ENCODE assay signal across 8 cellular contexts in genomic region chr7:100626530-100627237, GRCh38. TPM values are rescaled to one million over a fixed set of nuclear protein-coding genes. Genes with fewer than 3 reads are reported as not detected.
DNase-seq lines count a peak whose midpoint lies in the region; ATAC-seq and TF ChIP-seq lines count a peak whose summit lies in the region.

No MANE protein-coding gene starts in this region.

- H3K27ac Mint-ChIP-seq in HFFc6 = no peak overlapping the region

- no peaks in the 10 kb centered on the region for H3K36me3 Mint-ChIP-seq in HFFc6 (ENCODE audit: low read depth)

- DNase-seq in ELF-1 (ENCODE audit: low read depth, low spot score) (peak; percentile 44), HFFc6 (peak; percentile 65), NCI-H1694 (lab: John Stamatoyannopoulos, UW) (peak; percentile 67), UCSD-AML1 (lab: John Stamatoyannopoulos, UW; ENCODE audit: unreplicated experiment) (peak; percentile 54), body of pancreas (peak; percentile 59 to 80 (median 73))
- DNase-seq in stimulated activated CD4-positive, alpha-beta T cell treated with anti-CD3 and anti-CD28 coated beads, Interleukin-12 subunit alpha, Interleukin-12 subunit beta, amount 100 ng/mL, for 24 hours (ENCODE audit: low read depth in 2 of 2) = peak; percentile 77 to 85

- 23 to 40% methylated on average over 11 to 32 of the region's 37 CpGs for WGBS in body of pancreas, 2 donors

- H3K27me3 ChIP-seq in body of pancreas (no peaks in the 10 kb centered on the region), iPS-18a (ENCODE audit: control insufficient read depth, insufficient read depth, low read length) (peaks cover 18% of the 10 kb centered on the region)

- H3K9ac ChIP-seq in iPS-18a (ENCODE audit: low read length) = peak overlapping the region; percentile 22

- H3K36me3 ChIP-seq in body of pancreas (replicated peaks in 1 of 2; ENCODE audit: insufficient read depth in 1 of 2, low read depth in 2 of 2) (no peaks in the 10 kb centered on the region), iPS-18a (ENCODE audit: control insufficient read depth, low read depth, low read length) (no peaks in the 10 kb centered on the region)

- no peak overlapping the region for H3K4me3 ChIP-seq in body of pancreas
- peak overlapping the region; percentile 53 for H3K4me3 ChIP-seq in iPS-18a (ENCODE audit: low read length)

- peaks cover 16% of the 10 kb centered on the region for H3K27me3 Mint-ChIP-seq in HFFc6 (ENCODE audit: insufficient read depth)

- intact Hi-C loops in body of pancreas (cut with DNase I) = no loop called here

- ATAC-seq in body of pancreas (peak; percentile 86), HG02763 (IDR thresholded peaks at IDR 0.05; ENCODE audit: unreplicated experiment) (no peak)

- no peak for TF ChIP-seq POLR2A in body of pancreas (IDR thresholded peaks at IDR 0.05)

- peaks cover 3% of the 10 kb centered on the region for H3K4me1 ChIP-seq in body of pancreas
- H3K4me1 ChIP-seq in iPS-18a (ENCODE audit: control insufficient read depth, low read depth, low read length) = peaks cover 3% of the 10 kb centered on the region

- no peak for TF ChIP-seq CTCF in HFFc6 (IDR thresholded peaks at IDR 0.05)
- TF ChIP-seq CTCF in body of pancreas (IDR thresholded peaks at IDR 0.05) = no peak

- H3K9me3 Mint-ChIP-seq in HFFc6 = no peaks in the 10 kb centered on the region

- peak overlapping the region; percentile 55 for H3K4me3 Mint-ChIP-seq in HFFc6

- H3K27ac ChIP-seq in body of pancreas (no peak overlapping the region), iPS-18a (ENCODE audit: low read length) (no peak overlapping the region)

- H3K9me3 ChIP-seq in body of pancreas (no peaks in the 10 kb centered on the region), iPS-18a (ENCODE audit: control insufficient read depth, low read depth, low read length) (no peaks in the 10 kb centered on the region)

- H3K4me1 Mint-ChIP-seq in HFFc6 (ENCODE audit: low read depth) = no peaks in the 10 kb centered on the region; the same call in 1 of the 2 replicates

RNA-seq across cellular contexts. Expression of gene MOSPD3, which starts 14.3 kb away (rescaled TPM):
- 10 to 100 TPM; 14.6 to 19.0 (median 17.4) TPM for total RNA-seq in HFFc6 (2021; fragmentation: NEBNext Ultra II Directional; extraction: Animal tissue kit (Norgen Biotek cat#: 25700))
- total RNA-seq in body of pancreas = 1 to 10 TPM; 6.9 to 8.6 TPM

RNA-seq across cellular contexts. Expression of gene TFR2, which starts 14.7 kb away (rescaled TPM):
- 1 to 10 TPM in 1 of 6 experiments, under 1 TPM in 3, not detected in 2; 0.16 to 1.1 (median 0.27) TPM for total RNA-seq in HFFc6 (2021; fragmentation: NEBNext Ultra II Directional; extraction: Animal tissue kit (Norgen Biotek cat#: 25700))
- under 1 TPM in 1 of 2 donors, not detected in 1; 0.26 TPM for total RNA-seq in body of pancreas

RNA-seq across cellular contexts. Expression of gene PCOLCE, which starts 24.5 kb away (rescaled TPM):
- total RNA-seq in HFFc6 (2021; fragmentation: NEBNext Ultra II Directional; extraction: Animal tissue kit (Norgen Biotek cat#: 25700)) = 100 to 1,000 TPM; 291 to 396 (median 388) TPM
- total RNA-seq in body of pancreas = 10 to 100 TPM in 1 of 2 donors, 1 to 10 TPM in 1; 7.3 to 24.1 TPM

RNA-seq across cellular contexts. Expression of gene ACTL6B, which starts 29.6 kb away (rescaled TPM):
- not detected for total RNA-seq in HFFc6 (2021; fragmentation: NEBNext Ultra II Directional; extraction: Animal tissue kit (Norgen Biotek cat#: 25700))
- under 1 TPM in 1 of 2 donors, not detected in 1; 0.52 TPM for total RNA-seq in body of pancreas

RNA-seq across cellular contexts. Expression of gene FBXO24, which starts 40.6 kb away (rescaled TPM):
- total RNA-seq in HFFc6 (2021; fragmentation: NEBNext Ultra II Directional; extraction: Animal tissue kit (Norgen Biotek cat#: 25700)) = under 1 TPM; 0.20 to 0.47 (median 0.28) TPM
- total RNA-seq in body of pancreas = 1 to 10 TPM; 1.8 to 5.3 TPM

Comparison
In these comparisons a context has a peak if more than half of its experiments do, and no peak if none do; other contexts are left out.
1. RNA of gene PCOLCE, which starts 24.5 kb away (total RNA-seq): 291 to 396 TPM in HFFc6; 7.3 to 24.1 TPM in body of pancreas; every median in the first group is over 10 times any median in the second.
2. Peak in every context shown above with its lines, with median percentiles within 50 percentile points of each other: DNase-seq.